1 cellular context compared by ENCODE assay signal in the genomic region with DNA sequence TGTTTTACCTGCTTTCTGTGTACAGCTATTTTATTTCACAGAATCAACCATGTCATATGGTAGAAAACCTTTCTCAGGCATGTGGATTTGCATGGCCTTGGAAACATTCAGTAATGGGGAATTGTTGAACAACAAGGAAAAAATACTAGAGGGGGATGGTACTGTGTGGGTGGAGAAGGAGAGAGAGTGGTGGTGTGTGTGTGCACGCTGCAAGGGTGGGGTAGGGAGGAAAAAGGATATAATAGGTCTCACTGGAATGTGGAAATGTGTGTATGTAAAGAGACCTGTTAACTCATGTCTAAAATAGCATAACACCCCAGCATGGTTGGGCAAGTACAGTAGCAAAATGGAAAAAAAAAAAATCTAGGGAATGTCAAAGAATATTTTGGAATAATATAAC.
TF ChIP-seq lines count a peak whose summit lies in the region.

No MANE protein-coding gene starts in this region.

TF ChIP-seq in HEK293, 187 proteins besides CTCF, POLR2A, EP300 and RAD21 (continued from another document):
- no peak for TF ChIP-seq ZNF701 (tag by site-specific recombination; IDR thresholded peaks at IDR 0.05)
- no peak for TF ChIP-seq WT1 (tag by site-specific recombination; IDR thresholded peaks at IDR 0.05)
- TF ChIP-seq ZNF585B (tag by site-specific recombination; IDR thresholded peaks at IDR 0.05), result no peak
- TF ChIP-seq ZNF707 (tag by site-specific recombination; IDR thresholded peaks at IDR 0.05), result no peak
- TF ChIP-seq PRDM1 (tag by site-specific recombination; IDR thresholded peaks at IDR 0.05), result no peak
- no peak for TF ChIP-seq ZNF549 (tag by site-specific recombination; IDR thresholded peaks at IDR 0.05)
- no peak for TF ChIP-seq ZNF23 (tag by site-specific recombination; IDR thresholded peaks at IDR 0.05; ENCODE audit: borderline replicate concordance)
- TF ChIP-seq EGR2 (tag by site-specific recombination; IDR thresholded peaks at IDR 0.05; ENCODE audit: low read depth), result peak; percentile 51; the same call in 1 of the 2 replicates
- TF ChIP-seq OSR2 (tag by site-specific recombination; IDR thresholded peaks at IDR 0.05), result no peak
- TF ChIP-seq ZFHX2 (tag by site-specific recombination; conservative IDR thresholded peaks at IDR 0.05), result peak; percentile 56
